8 cellular contexts compared by ENCODE assay signal in genomic region chr12:105706321-105706972, GRCh38.
A peak's percentile ranks its signal among the peaks of the same experiment; 100 is the strongest.
DNase-seq lines count a peak whose midpoint lies in the region; ATAC-seq, FAIRE-seq and TF ChIP-seq lines count a peak whose summit lies in the region.

No MANE protein-coding gene starts in this region.

- peaks cover 8 to 16% of the 10 kb centered on the region in 2 donors for H3K27me3 Mint-ChIP-seq in natural killer cell (ENCODE audit: low read depth in 2 of 2)

- H4K8ac ChIP-seq in mesendoderm (ENCODE audit: low read depth, low read length) = no peak overlapping the region

- H3K4me3 ChIP-seq in mammary epithelial cell (replicated peaks in 1 of 3; ENCODE audit: insufficient read depth in 1 of 3, low read depth in 2 of 3, low read length in 3 of 3) (no peak overlapping the region), mesendoderm (ENCODE audit: low read length) (no peak overlapping the region), small intestine (ENCODE audit: low read depth in 1 of 2, low read length in 2 of 2) (no peak overlapping the region)

- H3K4me1 ChIP-seq in mammary epithelial cell (ENCODE audit: insufficient read depth, low read length) = peaks cover 8% of the 10 kb centered on the region
- peaks cover 4% of the 10 kb centered on the region for H3K4me1 ChIP-seq in mesendoderm (ENCODE audit: control insufficient read depth, low read depth, low read length)
- H3K4me1 ChIP-seq in small intestine (ENCODE audit: control insufficient read depth in 2 of 2, insufficient read depth in 1 of 2, low read depth in 1 of 2, low read length in 1 of 2) = no peaks in the 10 kb centered on the region

- H3K18ac ChIP-seq in mesendoderm (ENCODE audit: low read length) = no peak overlapping the region

- H3K27me3 ChIP-seq in mammary epithelial cell (ENCODE audit: insufficient read depth, low read length) (no peaks in the 10 kb centered on the region), mesendoderm (ENCODE audit: insufficient read depth, low read length, poor library complexity) (no peaks in the 10 kb centered on the region), small intestine (ENCODE audit: control insufficient read depth in 2 of 2, insufficient read depth in 2 of 2, low read length in 2 of 2) (no peaks in the 10 kb centered on the region)

- TF ChIP-seq CTCF in mammary epithelial cell (conservative IDR thresholded peaks at IDR 0.05 in 1 of 2, IDR thresholded peaks at IDR 0.05 in 1 of 2; ENCODE audit: extremely low read depth in 1 of 2, insufficient read depth in 1 of 2, low read depth in 1 of 2, low read length in 2 of 2) = no peak
- no peak for TF ChIP-seq CTCF in natural killer cell (IDR thresholded peaks at IDR 0.05)

- no peaks in the 10 kb centered on the region for H4K20me1 ChIP-seq in mammary epithelial cell (ENCODE audit: insufficient read depth, low read length)

- H3K79me2 ChIP-seq in mammary epithelial cell (ENCODE audit: insufficient read depth, low read length) = no peaks in the 10 kb centered on the region
- no peaks in the 10 kb centered on the region for H3K79me2 ChIP-seq in mesendoderm (ENCODE audit: control insufficient read depth, insufficient read depth, low read length)

- no peak overlapping the region for H4K5ac ChIP-seq in mesendoderm (ENCODE audit: low read length)

- DNase-seq in DMS53 treated with DMSO at 0.1 percent for 48 hours (lab: John Stamatoyannopoulos, UW; ENCODE audit: unreplicated experiment) (peak; percentile 94), NCI-H187 treated with DMSO at 0.1 percent for 48 hours (lab: John Stamatoyannopoulos, UW) (peak; percentile 90), mammary epithelial cell (peak; percentile 52), mesendoderm (peak; percentile 89), natural killer cell (no peak), small intestine (no peak)
- DNase-seq in activated CD4-positive, alpha-beta T cell treated with anti-CD3 and anti-CD28 coated beads, Interleukin-2, amount 50 U/mL, for 4 hours = no peak

- no peaks in the 10 kb centered on the region for H3K79me1 ChIP-seq in mesendoderm (ENCODE audit: low read length)

- no peak overlapping the region for H3K56ac ChIP-seq in mesendoderm (ENCODE audit: low read length)

- ATAC-seq in natural killer cell = no peak
- no peak for ATAC-seq in HG02642 (IDR thresholded peaks at IDR 0.05; ENCODE audit: poor library complexity, unreplicated experiment)

- H3K27ac Mint-ChIP-seq in natural killer cell = no peak overlapping the region

- CTCF ChIA-PET in mammary epithelial cell (lab: Charles Lee; ENCODE audit: low non-redundant PET) = interaction anchor here (1.0 kb wide), 1 partner anchor 430 kb away, joined by 5 read pairs; no protein-coding TSS in a partner anchor

- H3K36me3 ChIP-seq in mammary epithelial cell (ENCODE audit: insufficient read depth, low read length) (no peaks in the 10 kb centered on the region), mesendoderm (ENCODE audit: control insufficient read depth, insufficient read depth, low read length) (no peaks in the 10 kb centered on the region), small intestine (ENCODE audit: control insufficient read depth in 2 of 2, insufficient read depth in 2 of 2, low read length in 2 of 2) (no peaks in the 10 kb centered on the region)

- no peaks in the 10 kb centered on the region for H3K36me3 Mint-ChIP-seq in natural killer cell

- in situ Hi-C loops in mammary epithelial cell (cut with MboI; ENCODE audit: low sequenced_read_pairs in 2 of 2) = loop anchor here (5.0 to 10.0 kb wide), 3 partner anchors 282 to 428 kb away; partner anchors contain the start of gene NUAK1 (in 1 of the 2)

- no peak overlapping the region for H2BK5ac ChIP-seq in mesendoderm (ENCODE audit: low read length)

- peak overlapping the region; percentile 13 for H2AFZ ChIP-seq in mammary epithelial cell (ENCODE audit: low read depth, low read length)

- no peak overlapping the region for H2AK5ac ChIP-seq in mesendoderm (ENCODE audit: low read length)

- H3K27ac ChIP-seq in mammary epithelial cell (ENCODE audit: insufficient read depth, low read depth, low read length) (no peak overlapping the region), mesendoderm (ENCODE audit: low read depth, low read length) (no peak overlapping the region), small intestine (ENCODE audit: low read depth in 1 of 2, low read length in 1 of 2) (no peak overlapping the region)

- H3K9ac ChIP-seq in mammary epithelial cell (ENCODE audit: insufficient read depth, low read length) (no peak overlapping the region), mesendoderm (ENCODE audit: low read length) (no peak overlapping the region)

- H3K4ac ChIP-seq in mesendoderm (ENCODE audit: low read depth, low read length) = no peak overlapping the region

- BruUV-seq in mammary epithelial cell (replicated peaks; lab: Mats Ljungman, UMichigan) = no TSS peak

- no peaks in the 10 kb centered on the region for H3K9me3 ChIP-seq in mammary epithelial cell (replicated peaks; ENCODE audit: insufficient read depth, low read length)
- H3K9me3 ChIP-seq in small intestine (ENCODE audit: control insufficient read depth, low read depth) = no peaks in the 10 kb centered on the region

- dilution Hi-C loops in mammary epithelial cell (cut with HindIII; ENCODE audit: low sequenced_read_pairs) = no loop called here

- no peak overlapping the region for H3K23ac ChIP-seq in mesendoderm (ENCODE audit: low read length)

- H2BK15ac ChIP-seq in mesendoderm (replicated peaks; ENCODE audit: low read depth) = no peak overlapping the region

- H2BK120ac ChIP-seq in mesendoderm (ENCODE audit: low read depth, low read length) = no peak overlapping the region

- no peak for FAIRE-seq in small intestine (lab: Jason Lieb, UNC)

- H3K4me3 Mint-ChIP-seq in natural killer cell = no peak overlapping the region

- 90% methylated on average over 8 of the region's 8 CpGs for WGBS in mammary epithelial cell (ENCODE audit: low coverage, missing lambda C conversion rate)
- no CpG with 5 or more reads among the region's 8 CpGs for WGBS in mesendoderm (ENCODE audit: extremely low coverage, insufficient coverage, low lambda C conversion rate)
- 88 to 95% (median 94%) methylated on average over 8 of the region's 8 CpGs for WGBS in small intestine, 3 donors

- H3K4me2 ChIP-seq in mammary epithelial cell (ENCODE audit: insufficient read depth, low read depth, low read length) = no peak overlapping the region
- no peak overlapping the region for H3K4me2 ChIP-seq in mesendoderm (ENCODE audit: low read length)

- H3K9me3 Mint-ChIP-seq in natural killer cell = no peaks in the 10 kb centered on the region

- intact Hi-C loops in mammary epithelial cell (cut with micrococcal nuclease) = loop anchor here (1.0 to 5.0 kb wide), 2 partner anchors 286 to 516 kb away; no protein-coding TSS in a partner anchor
- intact Hi-C loops in natural killer cell (cut with micrococcal nuclease) = no loop called here

- no peaks in the 10 kb centered on the region for H3K4me1 Mint-ChIP-seq in natural killer cell

Comparison
In these comparisons a context has a peak if more than half of its experiments do, and no peak if none do; other contexts are left out.
1. DNase-seq: peak in DMS53 treated with DMSO at 0.1 percent for 48 hours (single experiment), NCI-H187 treated with DMSO at 0.1 percent for 48 hours (single experiment), mammary epithelial cell (single experiment) and mesendoderm (single experiment); none in natural killer cell (single experiment), small intestine (single experiment) and activated CD4-positive, alpha-beta T cell treated with anti-CD3 and anti-CD28 coated beads, Interleukin-2, amount 50 U/mL, for 4 hours (0 of 2).